Comparison of ENCODE assay signal across 8 cellular contexts in the genomic region with DNA sequence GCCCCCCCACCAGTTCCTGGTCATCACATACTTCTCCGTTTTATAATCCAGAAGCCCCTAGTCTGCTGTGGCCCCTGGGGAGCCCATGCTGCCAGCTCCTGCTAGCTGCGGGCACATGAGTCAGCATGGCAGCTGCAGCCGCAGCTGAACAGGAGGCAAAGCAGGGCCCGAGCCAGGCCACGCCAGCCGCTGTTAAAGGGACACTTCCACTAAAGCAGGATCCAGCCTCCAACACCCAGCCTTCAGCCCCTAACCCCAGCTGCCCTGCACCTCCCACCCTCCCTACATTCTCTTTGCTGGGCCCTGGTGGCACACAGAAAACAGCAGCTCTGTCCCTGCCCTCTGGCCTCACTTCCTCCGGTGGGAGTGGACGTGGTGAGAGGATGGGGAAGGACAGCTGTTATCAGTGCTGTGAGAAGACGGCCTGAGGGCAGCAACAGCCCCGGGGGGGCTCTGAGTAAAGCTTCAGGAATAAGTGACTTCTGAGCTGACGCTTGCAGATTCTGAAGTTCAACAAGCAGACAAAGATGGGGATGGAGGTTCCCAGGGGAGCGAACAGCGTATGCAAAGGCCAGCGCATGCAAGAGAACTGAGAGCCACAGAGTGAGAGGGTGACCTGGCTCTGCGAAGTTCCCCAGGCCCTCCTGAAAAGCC.
DNase-seq lines count a peak whose midpoint lies in the region; FAIRE-seq and TF ChIP-seq lines count a peak whose summit lies in the region.

No MANE protein-coding gene starts in this region.

- no peak for FAIRE-seq in GM19239 (lab: Jason Lieb, UNC)

- H3K27ac ChIP-seq in OCI-LY1 (ENCODE audit: low read depth, low read length, poor library complexity, severe bottlenecking) = no peak overlapping the region

- H3K4me2 ChIP-seq in OCI-LY1 (ENCODE audit: low read length) = peak overlapping the region; percentile 91

- no peaks in the 10 kb centered on the region for H4K20me1 ChIP-seq in OCI-LY1 (ENCODE audit: insufficient read depth, low read length)

- H3K27me3 Mint-ChIP-seq in dendritic cell treated with granulocyte-macrophage colony-stimulating factor and Interleukin-4, amounts not matched to agents 40 ng/mL and 50 ng/mL, for 4 days = peaks cover 30% of the 10 kb centered on the region

- H3K27ac Mint-ChIP-seq in dendritic cell treated with granulocyte-macrophage colony-stimulating factor and Interleukin-4, amounts not matched to agents 40 ng/mL and 50 ng/mL, for 4 days = peak overlapping the region; percentile 69

- H3K9me3 Mint-ChIP-seq in dendritic cell treated with granulocyte-macrophage colony-stimulating factor and Interleukin-4, amounts not matched to agents 40 ng/mL and 50 ng/mL, for 4 days = no peaks in the 10 kb centered on the region

- H3F3A ChIP-seq in OCI-LY1 (ENCODE audit: insufficient read depth, low read length) = no peaks in the 10 kb centered on the region

- H3K4me3 Mint-ChIP-seq in dendritic cell treated with granulocyte-macrophage colony-stimulating factor and Interleukin-4, amounts not matched to agents 40 ng/mL and 50 ng/mL, for 4 days = peak overlapping the region; percentile 64

- TF ChIP-seq CTCF in OCI-LY1 (IDR thresholded peaks at IDR 0.05; ENCODE audit: low read length) = no peak

- no peaks in the 10 kb centered on the region for H3K79me2 ChIP-seq in OCI-LY1 (ENCODE audit: insufficient read depth, low read length)

- H3K9ac ChIP-seq in OCI-LY1 (ENCODE audit: low read length) = no peak overlapping the region

- DNase-seq in NCI-H82 (lab: John Stamatoyannopoulos, UW) = peak; percentile 40
- DNase-seq in NCI-H82 treated with DMSO at 0.1 percent for 48 hours (lab: John Stamatoyannopoulos, UW; ENCODE audit: unreplicated experiment) = no peak
- peak; percentile 1 for DNase-seq in midbrain (lab: John Stamatoyannopoulos, UW)
- no peak for DNase-seq in middle frontal gyrus (ENCODE audit: extremely low spot score, low spot score)
- no peak for DNase-seq in RPMI8226
- no peak for DNase-seq in GM19239 (ENCODE audit: insufficient read length, low spot score)

- no peaks in the 10 kb centered on the region for H3K36me3 ChIP-seq in OCI-LY1 (ENCODE audit: insufficient read depth, low read length)

- H3K4me3 ChIP-seq in OCI-LY1 (ENCODE audit: low read depth, low read length, poor library complexity, severe bottlenecking) = peak overlapping the region; percentile 61

- H3K36me3 Mint-ChIP-seq in dendritic cell treated with granulocyte-macrophage colony-stimulating factor and Interleukin-4, amounts not matched to agents 40 ng/mL and 50 ng/mL, for 4 days (ENCODE audit: low read depth) = no peaks in the 10 kb centered on the region

- intact Hi-C loops in dendritic cell treated with granulocyte-macrophage colony-stimulating factor and Interleukin-4, amounts not matched to agents 40 ng/mL and 50 ng/mL, for 4 days (cut with micrococcal nuclease) = no loop called here

- H2AFZ ChIP-seq in OCI-LY1 (ENCODE audit: low read length) = no peak overlapping the region

- H3K4me1 Mint-ChIP-seq in dendritic cell treated with granulocyte-macrophage colony-stimulating factor and Interleukin-4, amounts not matched to agents 40 ng/mL and 50 ng/mL, for 4 days (ENCODE audit: low read depth) = peaks cover 31% of the 10 kb centered on the region

- H3K9me2 ChIP-seq in OCI-LY1 (ENCODE audit: low read depth, low read length) = no peaks in the 10 kb centered on the region

- H3K9me3 ChIP-seq in OCI-LY1 (ENCODE audit: low read length) = no peaks in the 10 kb centered on the region

- no peaks in the 10 kb centered on the region for H3K27me3 ChIP-seq in OCI-LY1 (ENCODE audit: insufficient read depth, low read length)

- H3K4me1 ChIP-seq in OCI-LY1 (ENCODE audit: insufficient read depth, low read length, severe bottlenecking) = peaks cover 6% of the 10 kb centered on the region

Comparison
In these comparisons a context has a peak if more than half of its experiments do, and no peak if none do; other contexts are left out.
1. DNase-seq: peak in NCI-H82 (single experiment) and midbrain (single experiment); none in NCI-H82 treated with DMSO at 0.1 percent for 48 hours (single experiment), middle frontal gyrus (single experiment), RPMI8226 (single experiment) and GM19239 (single experiment).